Comparison of ENCODE assay signal across 11 cellular contexts in the genomic region with DNA sequence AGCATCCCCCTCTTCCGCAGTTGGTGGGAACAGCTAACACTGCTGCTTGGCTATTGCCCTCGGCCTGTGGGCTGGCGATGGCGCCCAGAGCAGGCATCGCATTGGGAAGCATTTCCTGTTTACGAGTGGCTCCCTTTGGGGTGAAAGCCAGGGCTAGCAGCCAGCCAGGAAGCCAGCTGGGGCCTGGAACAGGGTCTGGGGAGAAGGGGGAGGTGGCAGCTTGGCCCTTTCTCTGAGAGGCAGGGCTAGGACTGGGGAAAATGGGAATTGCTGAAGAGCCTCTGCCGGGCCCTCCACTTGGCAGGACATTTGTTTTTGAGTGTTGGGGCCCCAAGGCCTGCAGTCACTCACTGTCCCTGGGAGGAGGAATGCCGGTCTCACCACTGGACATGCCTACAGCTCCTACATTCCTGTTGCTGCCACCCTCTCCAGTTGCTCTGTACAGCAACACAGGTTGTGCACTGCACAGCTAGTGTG. TPM values are rescaled to one million over a fixed set of nuclear protein-coding genes. Genes with fewer than 3 reads are reported as not detected.
DNase-seq lines count a peak whose midpoint lies in the region; FAIRE-seq and TF ChIP-seq lines count a peak whose summit lies in the region.
"Had no signal": no experiment of that assay in that cellular context is flagged by ENCODE, and none has a peak within 500 bp of the region (broad histone marks: within the 10 kb centered on the region; RNA-seq: fewer than 3 reads in every experiment).

No MANE protein-coding gene starts in this region.

- no peak for FAIRE-seq in small intestine (lab: Jason Lieb, UNC)
- FAIRE-seq: TTC549 had no signal

- peak overlapping the region; percentile 36 to 81 (median 65) for H3K9ac ChIP-seq in skeletal muscle tissue (ENCODE audit: low read depth in 1 of 3, low read length in 3 of 3)

- no peak overlapping the region for H3K4me3 ChIP-seq in cardiac fibroblast (replicated peaks in 1 of 2; ENCODE audit: low read depth in 2 of 2, low read length in 2 of 2)
- H3K4me3 ChIP-seq in skeletal muscle tissue (ENCODE audit: low read length in 3 of 3) = peak overlapping the region in 1 of 3 donors; percentile 63
- no peak overlapping the region for H3K4me3 ChIP-seq in small intestine (ENCODE audit: low read depth in 1 of 2, low read length in 2 of 2)
- H3K4me3 ChIP-seq: body of pancreas had no signal

- H3K27me3 ChIP-seq in skeletal muscle tissue (ENCODE audit: control insufficient read depth in 3 of 3, insufficient read depth in 3 of 3, low read length in 3 of 3) (no peaks in the 10 kb centered on the region), small intestine (ENCODE audit: control insufficient read depth in 2 of 2, insufficient read depth in 2 of 2, low read length in 2 of 2) (no peaks in the 10 kb centered on the region)
- H3K27me3 ChIP-seq: body of pancreas had no signal

- no peak for TF ChIP-seq CTCF in cardiac fibroblast (IDR thresholded peaks at IDR 0.05; ENCODE audit: low read depth, low read length)

- no peaks in the 10 kb centered on the region for H3K36me3 ChIP-seq in skeletal muscle tissue (ENCODE audit: control insufficient read depth in 3 of 3, insufficient read depth in 3 of 3, low read length in 3 of 3)
- peaks cover 0 to 2% of the 10 kb centered on the region in 2 donors for H3K36me3 ChIP-seq in small intestine (ENCODE audit: control insufficient read depth in 2 of 2, insufficient read depth in 2 of 2, low read length in 2 of 2)

- H3K27ac ChIP-seq in skeletal muscle tissue (ENCODE audit: low read depth, low read length) (peak overlapping the region; percentile 96), small intestine (ENCODE audit: low read depth in 1 of 2, low read length in 1 of 2) (peak overlapping the region in 1 of 2 donors; percentile 81)

- H3K9me3 ChIP-seq in skeletal muscle tissue (ENCODE audit: control insufficient read depth in 3 of 3, low read length in 3 of 3) (no peaks in the 10 kb centered on the region), small intestine (ENCODE audit: control insufficient read depth, low read depth) (no peaks in the 10 kb centered on the region)
- H3K9me3 ChIP-seq: body of pancreas had no signal

- WGBS in small intestine, 3 donors = 48 to 85% (median 78%) methylated on average over 8 of the region's 8 CpGs

- peaks cover 80 to 89% (median 88%) of the 10 kb centered on the region in 3 donors for H3K4me1 ChIP-seq in skeletal muscle tissue (ENCODE audit: control insufficient read depth in 3 of 3, insufficient read depth in 3 of 3, low read length in 3 of 3)
- H3K4me1 ChIP-seq in small intestine (ENCODE audit: control insufficient read depth in 2 of 2, insufficient read depth in 1 of 2, low read depth in 1 of 2, low read length in 1 of 2) = peaks cover 0 to 3% of the 10 kb centered on the region in 2 donors

- DNase-seq in GM04504 (ENCODE audit: low read depth) (peak; percentile 55), cardiac fibroblast (ENCODE audit: low read depth in 2 of 2) (peak; percentile 33 to 91), hypothalamus (lab: John Stamatoyannopoulos, UW) (peak in 49 of 51 donors; percentile 27 to 95 (median 80)), small intestine (no peak), NCI-H226 (no peak), NCI-H146 treated with DMSO at 0.1 percent for 48 hours (lab: John Stamatoyannopoulos, UW; ENCODE audit: unreplicated experiment) (no peak)
- DNase-seq in activated CD4-positive, alpha-beta T cell treated with anti-CD3 and anti-CD28 coated beads for 48 hours = no peak
- DNase-seq: NCI-H1436 treated with DMSO at 0.1 percent for 48 hours had no signal

RNA-seq across cellular contexts. Expression of a gene that starts 2.5 kb away (rescaled TPM):
- 18.8 TPM for total RNA-seq in skeletal muscle tissue
- polyA plus RNA-seq in small intestine = 10 to 100 TPM in 1 of 3 donors, 1 to 10 TPM in 2; 2.9 to 15.2 (median 7.3) TPM

RNA-seq across cellular contexts. Expression of a gene that starts 41.9 kb away (rescaled TPM):
- total RNA-seq in skeletal muscle tissue = 6.8 TPM
- 1 to 10 TPM in 2 of 3 donors, not detected in 1; 1.5 to 6.5 TPM for polyA plus RNA-seq in small intestine

Comparison
In these comparisons a context has a peak if more than half of its experiments do, and no peak if none do; other contexts are left out.
1. DNase-seq: peak in GM04504 (single experiment), cardiac fibroblast (2 of 2) and hypothalamus (49 of 51); none in small intestine (single experiment), NCI-H226 (single experiment), activated CD4-positive, alpha-beta T cell treated with anti-CD3 and anti-CD28 coated beads for 48 hours (single experiment) and NCI-H146 treated with DMSO at 0.1 percent for 48 hours (single experiment).